In the genomic region with DNA sequence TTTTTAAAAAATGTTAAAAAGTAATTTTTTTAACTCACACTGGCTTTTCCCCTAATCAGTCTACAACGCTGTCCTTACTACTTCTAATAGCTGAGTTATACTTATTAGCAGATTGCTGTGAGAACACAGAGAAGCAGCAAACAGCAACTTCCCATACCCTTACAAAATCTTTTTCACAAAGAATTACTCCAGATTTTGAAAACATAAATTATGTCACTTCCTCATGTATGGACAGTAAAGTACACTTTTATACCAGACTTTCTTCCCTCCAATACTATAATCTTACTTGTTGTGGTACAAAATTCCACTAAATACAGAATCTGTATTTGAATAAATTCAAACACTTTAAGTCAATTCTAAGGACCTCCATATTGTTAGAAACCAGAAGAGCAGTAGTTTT, we compare ENCODE assay signal across 10 cellular contexts. TPM values are rescaled to one million over a fixed set of nuclear protein-coding genes. Genes with fewer than 3 reads are reported as not detected.
DNase-seq lines count a peak whose midpoint lies in the region; ATAC-seq and TF ChIP-seq lines count a peak whose summit lies in the region.
"Had no signal": no experiment of that assay in that cellular context is flagged by ENCODE, and none has a peak within 500 bp of the region (broad histone marks: within the 10 kb centered on the region; RNA-seq: fewer than 3 reads in every experiment).

No MANE protein-coding gene starts in this region.

- H3K36me3 Mint-ChIP-seq in activated T-cell treated with anti-CD3 and anti-CD28 coated beads, Interleukin-2, amount 50 U/mL, for 4 hours (ENCODE audit: insufficient read depth), result peaks cover 23% of the 10 kb centered on the region
- H3K36me3 Mint-ChIP-seq in activated B cell treated with CpG ODN at 0.5 μM for 24 hours (ENCODE audit: low read depth), result peaks cover 45% of the 10 kb centered on the region

- POLR2A ChIA-PET in activated B cell treated with CpG ODN at 0.5 μM for 24 hours (lab: Charles Lee), result interaction anchor here (0.9 to 2.0 kb wide), 4 partner anchors 78 to 410 kb away, joined by 3 to 7 read pairs (median 4); partner anchors contain the start of genes ACTRT3 and SEC62

- peak overlapping the region; percentile 29; the same call in 1 of the 2 replicates for H3K9ac ChIP-seq in iPS-20b (ENCODE audit: low read depth, low read length)

- H3K9me3 ChIP-seq in iPS-20b (ENCODE audit: insufficient read depth, low read depth, low read length) (no peaks in the 10 kb centered on the region), tibial artery (no peaks in the 10 kb centered on the region), WERI-Rb-1 (ENCODE audit: severe bottlenecking) (no peaks in the 10 kb centered on the region)

- TF ChIP-seq CTCF in activated B cell treated with CpG ODN at 0.5 μM for 24 hours (IDR thresholded peaks at IDR 0.05), result no peak
- no peak for TF ChIP-seq CTCF in tibial artery (IDR thresholded peaks at IDR 0.05)
- TF ChIP-seq CTCF in WERI-Rb-1 (IDR thresholded peaks at IDR 0.05; ENCODE audit: low read depth, low read length), result no peak

- no peaks in the 10 kb centered on the region for H3K9me3 Mint-ChIP-seq in activated T-cell treated with anti-CD3 and anti-CD28 coated beads, Interleukin-2, amount 50 U/mL, for 4 hours
- no peaks in the 10 kb centered on the region for H3K9me3 Mint-ChIP-seq in activated B cell treated with CpG ODN at 0.5 μM for 24 hours

- H3K27me3 ChIP-seq in iPS-20b (ENCODE audit: insufficient read depth, low read length), result no peaks in the 10 kb centered on the region
- no peaks in the 10 kb centered on the region for H3K27me3 ChIP-seq in tibial artery
- H3K27me3 ChIP-seq in WERI-Rb-1 (ENCODE audit: insufficient read depth, low read depth, severe bottlenecking), result no peaks in the 10 kb centered on the region

- peak overlapping the region; percentile 77 for H3K4me3 ChIP-seq in iPS-20b (ENCODE audit: low read length)
- peak overlapping the region; percentile 82 to 83 for H3K4me3 ChIP-seq in tibial artery
- H3K4me3 ChIP-seq in WERI-Rb-1 (ENCODE audit: low read depth, low read length), result no peak overlapping the region

- ATAC-seq in activated T-cell treated with anti-CD3 and anti-CD28 coated beads, Interleukin-2, amount 50 U/mL, for 4 hours, result no peak
- ATAC-seq in activated B cell treated with CpG ODN at 0.5 μM for 24 hours (ENCODE audit: low read depth) (no peak), GM18907 (IDR thresholded peaks at IDR 0.05; ENCODE audit: unreplicated experiment) (no peak), HG03342 (IDR thresholded peaks at IDR 0.05; ENCODE audit: unreplicated experiment) (no peak)

- intact Hi-C loops in activated B cell treated with CpG ODN at 0.5 μM for 24 hours (cut with micrococcal nuclease) (loop anchor here (2.0 to 5.0 kb wide), 2 partner anchors 15 to 37 kb away; no protein-coding TSS in a partner anchor), tibial artery (cut with DNase I; ENCODE audit: low total_unique reads) (no loop called here)

- CTCF ChIA-PET in activated B cell treated with CpG ODN at 0.5 μM for 24 hours (lab: Charles Lee), result no interaction called here

- peak overlapping the region; percentile 98 for H3K27ac Mint-ChIP-seq in activated B cell treated with CpG ODN at 0.5 μM for 24 hours

- H3K27ac ChIP-seq in iPS-20b (ENCODE audit: low read length), result no peak overlapping the region
- H3K27ac ChIP-seq in tibial artery, result peak overlapping the region; percentile 96
- H3K27ac ChIP-seq in WERI-Rb-1, result no peak overlapping the region

- no peaks in the 10 kb centered on the region for H3K4me1 ChIP-seq in iPS-20b (ENCODE audit: insufficient read depth, low read length)
- peaks cover 0 to 49% (median 13%) of the 10 kb centered on the region in 4 donors for H3K4me1 ChIP-seq in tibial artery

- H3K36me3 ChIP-seq in iPS-20b (ENCODE audit: insufficient read depth, low read depth, low read length) (peaks cover 40% of the 10 kb centered on the region), tibial artery (peaks cover 31 to 35% (median 32%) of the 10 kb centered on the region in 3 donors), WERI-Rb-1 (peaks cover 40% of the 10 kb centered on the region)

- no peaks in the 10 kb centered on the region for H3K27me3 Mint-ChIP-seq in activated T-cell treated with anti-CD3 and anti-CD28 coated beads, Interleukin-2, amount 50 U/mL, for 4 hours (ENCODE audit: low read depth)
- H3K27me3 Mint-ChIP-seq in activated B cell treated with CpG ODN at 0.5 μM for 24 hours, result no peaks in the 10 kb centered on the region

- H3K4me1 Mint-ChIP-seq in activated T-cell treated with anti-CD3 and anti-CD28 coated beads, Interleukin-2, amount 50 U/mL, for 4 hours (ENCODE audit: low read depth), result peaks cover 39% of the 10 kb centered on the region
- peaks cover 40% of the 10 kb centered on the region for H3K4me1 Mint-ChIP-seq in activated B cell treated with CpG ODN at 0.5 μM for 24 hours

- peak overlapping the region; percentile 96 for H3K4me3 Mint-ChIP-seq in activated T-cell treated with anti-CD3 and anti-CD28 coated beads, Interleukin-2, amount 50 U/mL, for 4 hours
- peak overlapping the region; percentile 96 for H3K4me3 Mint-ChIP-seq in activated B cell treated with CpG ODN at 0.5 μM for 24 hours

- no peak for DNase-seq in activated T-cell treated with anti-CD3 and anti-CD28 coated beads, Interleukin-2, amount 50 U/mL, for 4 hours
- DNase-seq in activated T-cell treated with anti-CD3 and anti-CD28 coated beads, Interleukin-2, amount 50 U/mL, for 48 hours, result no peak
- DNase-seq in activated B cell treated with CpG ODN at 0.5 μM for 24 hours, result no peak
- no peak for DNase-seq in tibial artery
- no peak for DNase-seq in WERI-Rb-1
- DNase-seq: amygdala, NCI-H524 treated with DMSO at 0.1 percent for 48 hours had no signal

RNA-seq across cellular contexts. Expression of gene PHC3, which starts 2.1 kb away (rescaled TPM):
- total RNA-seq in activated T-cell treated with anti-CD3 and anti-CD28 coated beads, Interleukin-2, amount 50 U/mL, for 4 hours, result 10 to 100 TPM; 48.5 to 48.7 (median 48.5) TPM
- total RNA-seq in activated B cell treated with CpG ODN at 0.5 μM for 24 hours, result 105 TPM in 2 replicates

RNA-seq across cellular contexts. Expression of gene PRKCI, which starts 42.8 kb away (rescaled TPM):
- total RNA-seq in activated T-cell treated with anti-CD3 and anti-CD28 coated beads, Interleukin-2, amount 50 U/mL, for 4 hours, result 10 to 100 TPM; 15.8 to 18.4 (median 17.3) TPM
- 6.6 and 6.9 TPM in 2 replicates for total RNA-seq in activated B cell treated with CpG ODN at 0.5 μM for 24 hours

Comparison
In these comparisons a context has a peak if more than half of its experiments do, and no peak if none do; other contexts are left out.
1. H3K27ac ChIP-seq: peak in tibial artery (2 of 2); none in iPS-20b (single experiment) and WERI-Rb-1 (single experiment).